In genomic region chr11:88475991-88476418, GRCh38 we compare ENCODE assay signal across 21 cellular contexts.
DNase-seq lines count a peak whose midpoint lies in the region; ATAC-seq and TF ChIP-seq lines count a peak whose summit lies in the region.
"Had no signal": no experiment of that assay in that cellular context is flagged by ENCODE, and none has a peak within 500 bp of the region (broad histone marks: within the 10 kb centered on the region; RNA-seq: fewer than 3 reads in every experiment).

No MANE protein-coding gene starts in this region.

- no peak overlapping the region for H3K4me3 Mint-ChIP-seq in activated CD4-positive, alpha-beta memory T cell treated with anti-CD3 and anti-CD28 coated beads for 36 hours
- H3K4me3 Mint-ChIP-seq: activated naive CD8-positive, alpha-beta T cell treated with anti-CD3 and anti-CD28 coated beads, Interleukin-2, amount 10 ng/mL, durations not matched to agents 7 days and 5 days; activated T-cell treated with anti-CD3 and anti-CD28 coated beads, Interleukin-2, amount 50 U/mL, for 4 hours; immature natural killer cell; nephron had no signal

- no peaks in the 10 kb centered on the region for H3K27me3 Mint-ChIP-seq in activated CD4-positive, alpha-beta memory T cell treated with anti-CD3 and anti-CD28 coated beads for 36 hours

- H3K9me3 Mint-ChIP-seq in activated CD4-positive, alpha-beta memory T cell treated with anti-CD3 and anti-CD28 coated beads for 36 hours = no peaks in the 10 kb centered on the region
- H3K9me3 Mint-ChIP-seq: activated T-cell treated with anti-CD3 and anti-CD28 coated beads, Interleukin-2, amount 50 U/mL, for 4 hours; immature natural killer cell; nephron had no signal

- H3K4me1 ChIP-seq in heart left ventricle (no peaks in the 10 kb centered on the region), tibial nerve (peaks cover 0 to 12% (median 0%) of the 10 kb centered on the region in 4 donors)
- H3K4me1 ChIP-seq: psoas muscle had no signal

- H3K27ac ChIP-seq in heart left ventricle = no peak overlapping the region
- no peak overlapping the region for H3K27ac ChIP-seq in tibial nerve
- H3K27ac ChIP-seq: psoas muscle had no signal

- H3K9me3 ChIP-seq in heart left ventricle = no peaks in the 10 kb centered on the region
- no peaks in the 10 kb centered on the region for H3K9me3 ChIP-seq in tibial nerve
- H3K9me3 ChIP-seq: psoas muscle had no signal

- H3K36me3 ChIP-seq in heart left ventricle = no peaks in the 10 kb centered on the region
- H3K36me3 ChIP-seq in tibial nerve = no peaks in the 10 kb centered on the region

- H3K36me3 Mint-ChIP-seq in activated CD4-positive, alpha-beta memory T cell treated with anti-CD3 and anti-CD28 coated beads for 36 hours = no peaks in the 10 kb centered on the region
- H3K36me3 Mint-ChIP-seq: immature natural killer cell had no signal

- H3K4me3 ChIP-seq in AG10803 (ENCODE audit: low read length) (no peak overlapping the region), cardiac fibroblast (replicated peaks in 1 of 2; ENCODE audit: low read depth in 2 of 2, low read length in 2 of 2) (no peak overlapping the region), heart left ventricle (no peak overlapping the region), tibial nerve (no peak overlapping the region)
- H3K4me3 ChIP-seq: psoas muscle had no signal

- no peak overlapping the region for H3K27ac Mint-ChIP-seq in activated CD4-positive, alpha-beta memory T cell treated with anti-CD3 and anti-CD28 coated beads for 36 hours
- H3K27ac Mint-ChIP-seq: activated naive CD8-positive, alpha-beta T cell treated with anti-CD3 and anti-CD28 coated beads, Interleukin-2, amount 10 ng/mL, durations not matched to agents 7 days and 5 days; immature natural killer cell; nephron had no signal

- no peak for ATAC-seq in heart left ventricle
- ATAC-seq: activated T-cell treated with anti-CD3 and anti-CD28 coated beads, Interleukin-2, amount 50 U/mL, for 4 hours; stimulated activated naive CD8-positive, alpha-beta T cell treated with anti-CD3 and anti-CD28 coated beads, Interleukin-15, Interleukin-2, amounts not matched to agents 100 U/mL and 50 U/mL, for 24 hours had no signal

- 49 to 55% (median 51%) methylated on average over 1 of the region's 1 CpG for whole genome bisulfite sequencing in heart left ventricle, 4 donors
- 68 to 73% methylated on average over 1 of the region's 1 CpG for WGBS in tibial nerve, 2 donors

- DNase-seq in AG10803 (ENCODE audit: low read depth) (peak; percentile 93), LHCN-M2 (ENCODE audit: low read depth) (peak; percentile 39), cardiac fibroblast (ENCODE audit: low read depth in 2 of 2) (peak; percentile 26 to 49), kidney tubule cell (ENCODE audit: low spot score) (peak; percentile 53), heart left ventricle (no peak), HPDE6-E6E7 (ENCODE audit: extremely low spot score) (no peak), tibial nerve (ENCODE audit: low spot score in 2 of 2) (no peak)
- DNase-seq in activated CD4-positive, alpha-beta memory T cell treated with anti-CD3 and anti-CD28 coated beads for 36 hours = no peak
- DNase-seq: activated CD4-positive, alpha-beta T cell treated with anti-CD3 and anti-CD28 coated beads, Interleukin-2, amount 50 U/mL, for 4 hours; activated naive CD8-positive, alpha-beta T cell treated with anti-CD3 and anti-CD28 coated beads, Interleukin-2, amount 10 ng/mL, durations not matched to agents 7 days and 5 days; activated T-cell treated with anti-CD3 and anti-CD28 coated beads, Interleukin-2, amount 50 U/mL, for 4 hours; caudate nucleus; H7; immature natural killer cell; MM.1S; NCI-H2029; NCI-H526; psoas muscle; stimulated activated CD4-positive, alpha-beta T cell treated with anti-CD3 and anti-CD28 coated beads, Interleukin-15, amount 100 ng/mL, for 24 hours; stimulated activated naive CD8-positive, alpha-beta T cell treated with anti-CD3 and anti-CD28 coated beads, Interleukin-15, Interleukin-2, amounts not matched to agents 100 U/mL and 50 U/mL, for 24 hours had no signal

- TF ChIP-seq POLR2A in heart left ventricle (IDR thresholded peaks at IDR 0.05) (no peak), tibial nerve (IDR thresholded peaks at IDR 0.05) (no peak)

- POLR2A ChIA-PET in activated CD4-positive, alpha-beta memory T cell treated with anti-CD3 and anti-CD28 coated beads for 36 hours (lab: Charles Lee) = no interaction called here

- H3K27me3 ChIP-seq in heart left ventricle (no peaks in the 10 kb centered on the region), tibial nerve (no peaks in the 10 kb centered on the region)

- intact Hi-C loops in heart left ventricle (cut with DNase I) = no loop called here
- intact Hi-C loops in activated CD4-positive, alpha-beta memory T cell treated with anti-CD3 and anti-CD28 coated beads for 36 hours (cut with micrococcal nuclease) = no loop called here

- TF ChIP-seq EP300 in tibial nerve (IDR thresholded peaks at IDR 0.05) = no peak

- CTCF ChIA-PET in activated CD4-positive, alpha-beta memory T cell treated with anti-CD3 and anti-CD28 coated beads for 36 hours (lab: Charles Lee) = no interaction called here

- no peak for TF ChIP-seq CTCF in AG10803 (conservative IDR thresholded peaks at IDR 0.05; ENCODE audit: low read length)
- no peak for TF ChIP-seq CTCF in cardiac fibroblast (IDR thresholded peaks at IDR 0.05; ENCODE audit: low read depth, low read length)
- TF ChIP-seq CTCF in heart left ventricle (IDR thresholded peaks at IDR 0.05) = no peak
- no peak for TF ChIP-seq CTCF in tibial nerve (IDR thresholded peaks at IDR 0.05)

- H3K4me1 Mint-ChIP-seq in activated CD4-positive, alpha-beta memory T cell treated with anti-CD3 and anti-CD28 coated beads for 36 hours (ENCODE audit: low read depth) = no peaks in the 10 kb centered on the region
- H3K4me1 Mint-ChIP-seq: activated naive CD8-positive, alpha-beta T cell treated with anti-CD3 and anti-CD28 coated beads, Interleukin-2, amount 10 ng/mL, durations not matched to agents 7 days and 5 days; immature natural killer cell had no signal

Comparison
In these comparisons a context has a peak if more than half of its experiments do, and no peak if none do; other contexts are left out.
1. DNase-seq: peak in AG10803 (single experiment), LHCN-M2 (single experiment), cardiac fibroblast (2 of 2) and kidney tubule cell (single experiment); none in heart left ventricle (0 of 5), HPDE6-E6E7 (single experiment), activated CD4-positive, alpha-beta memory T cell treated with anti-CD3 and anti-CD28 coated beads for 36 hours (single experiment) and tibial nerve (0 of 2).